In genomic region chr17:63439682-63440081, GRCh38 we compare ENCODE assay signal across 1 cellular context.
TF ChIP-seq lines count a peak whose summit lies in the region.

No MANE protein-coding gene starts in this region.

TF ChIP-seq in IMR-90, 13 proteins besides CTCF, POLR2A, EP300 and RAD21 (continued from another document):
- no peak for TF ChIP-seq RCOR1 (IDR thresholded peaks at IDR 0.05; ENCODE audit: insufficient replicate concordance, low read length)
- TF ChIP-seq CEBPB (IDR thresholded peaks at IDR 0.05; ENCODE audit: low read depth, low read length) = 0 out of 2 replicates have a peak, but pooled peaks have one; percentile 0
- no peak for TF ChIP-seq SMC3 (IDR thresholded peaks at IDR 0.05; ENCODE audit: low read depth, low read length)
- TF ChIP-seq MAFK (IDR thresholded peaks at IDR 0.05; ENCODE audit: low read depth, low read length) = no peak; the same call in 1 of the 2 replicates
- no peak for TF ChIP-seq NFE2L2 (IDR thresholded peaks at IDR 0.05; ENCODE audit: low read depth, low read length)
TF ChIP-seq in IMR-90: peak in this region for 1.
